ENCODE assay signal across 20 cellular contexts in the genomic region with DNA sequence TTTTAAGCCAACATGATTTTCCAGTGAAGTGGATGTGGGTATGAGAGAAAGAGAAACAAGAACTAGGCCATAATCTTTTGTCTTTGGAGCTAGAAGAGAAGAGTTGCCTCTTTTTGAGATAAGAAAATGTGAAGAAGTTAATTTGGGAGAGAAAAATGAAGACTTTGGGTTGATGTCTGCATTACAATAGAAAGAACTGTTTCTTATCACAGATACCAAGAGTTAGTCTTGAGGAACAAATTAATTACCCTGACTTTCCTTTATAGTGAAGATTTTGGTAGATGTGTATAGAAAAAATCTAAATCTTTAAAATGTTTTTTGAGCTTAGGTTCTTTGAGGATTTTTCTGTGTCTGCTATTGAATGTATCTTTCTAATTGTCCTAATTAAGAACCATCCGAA. TPM values are rescaled to one million over a fixed set of nuclear protein-coding genes. Genes with fewer than 3 reads are reported as not detected.
DNase-seq lines count a peak whose midpoint lies in the region; ATAC-seq and TF ChIP-seq lines count a peak whose summit lies in the region.
"Had no signal": no experiment of that assay in that cellular context is flagged by ENCODE, and none has a peak within 500 bp of the region (broad histone marks: within the 10 kb centered on the region; RNA-seq: fewer than 3 reads in every experiment).

No MANE protein-coding gene starts in this region.

- peaks cover 0 to 4% (median 2%) of the 10 kb centered on the region in 3 donors for H3K27me3 Mint-ChIP-seq in immature natural killer cell (ENCODE audit: low read depth in 3 of 3)
- H3K27me3 Mint-ChIP-seq: CD4-positive, alpha-beta memory T cell had no signal

- 76 to 90% (median 81%) methylated on average over 1 of the region's 1 CpG for WGBS in heart left ventricle, 4 donors

- peaks cover 0 to 59% (median 22%) of the 10 kb centered on the region in 12 donors for H3K4me1 ChIP-seq in heart left ventricle
- peaks cover 6% of the 10 kb centered on the region for H3K4me1 ChIP-seq in lower lobe of right lung
- H3K4me1 ChIP-seq in vagina: peaks cover 6% of the 10 kb centered on the region

- H3K27ac Mint-ChIP-seq in immature natural killer cell: peak overlapping the region in 5 of 6 donors; percentile 2 to 77 (median 26)
- H3K27ac Mint-ChIP-seq: CD14-positive monocyte, H9 had no signal

- TF ChIP-seq CTCF in heart left ventricle (IDR thresholded peaks at IDR 0.05) (no peak), lower lobe of right lung (IDR thresholded peaks at IDR 0.05) (no peak), vagina (IDR thresholded peaks at IDR 0.05) (no peak)

- ATAC-seq in heart left ventricle (no peak), Right ventricle myocardium superior (ENCODE audit: poor library complexity) (no peak), lower lobe of right lung (no peak), HG03571 (IDR thresholded peaks at IDR 0.05; ENCODE audit: unreplicated experiment) (no peak)

- DNase-seq in heart left ventricle (no peak), Right ventricle myocardium superior (no peak), immature natural killer cell (no peak), lower lobe of right lung (no peak), vagina (ENCODE audit: extremely low spot score in 2 of 2) (no peak), EL (no peak), NCI-H82 treated with DMSO at 0.1 percent for 48 hours (lab: John Stamatoyannopoulos, UW; ENCODE audit: unreplicated experiment) (no peak)
- DNase-seq: 8988T; CD4-positive, alpha-beta memory T cell; DMS153; DMS79; GF-D8; H9; IMR-90 had no signal

- H3K9me3 Mint-ChIP-seq in immature natural killer cell: no peaks in the 10 kb centered on the region
- H3K9me3 Mint-ChIP-seq: CD4-positive, alpha-beta memory T cell; H9 had no signal

- H3K4me3 Mint-ChIP-seq in immature natural killer cell: no peak overlapping the region
- H3K4me3 Mint-ChIP-seq: CD14-positive monocyte; CD4-positive, alpha-beta memory T cell; H9 had no signal

- intact Hi-C loops in heart left ventricle (cut with DNase I): loop anchor here in 3 of 10 donors (5.0 to 10.0 kb wide), 3 partner anchors 39 to 133 kb away; no protein-coding TSS in a partner anchor
- intact Hi-C loops in Right ventricle myocardium superior (cut with DNase I): no loop called here
- intact Hi-C loops in lower lobe of right lung (cut with DNase I): no loop called here
- intact Hi-C loops in vagina (cut with DNase I): no loop called here

- peaks cover 10 to 22% of the 10 kb centered on the region in 2 donors for H3K4me1 Mint-ChIP-seq in immature natural killer cell

- H3K27me3 ChIP-seq in heart left ventricle (no peaks in the 10 kb centered on the region), lower lobe of right lung (ENCODE audit: low read depth) (no peaks in the 10 kb centered on the region), vagina (no peaks in the 10 kb centered on the region)
- H3K27me3 ChIP-seq: BLaER1 had no signal

- peaks cover 0 to 71% (median 68%) of the 10 kb centered on the region in 9 donors for H3K36me3 ChIP-seq in heart left ventricle
- peaks cover 54% of the 10 kb centered on the region for H3K36me3 ChIP-seq in lower lobe of right lung
- no peaks in the 10 kb centered on the region for H3K36me3 ChIP-seq in vagina
- H3K36me3 ChIP-seq: BLaER1 had no signal

- no peaks in the 10 kb centered on the region for H3K9me3 ChIP-seq in heart left ventricle
- no peaks in the 10 kb centered on the region for H3K9me3 ChIP-seq in lower lobe of right lung
- no peaks in the 10 kb centered on the region for H3K9me3 ChIP-seq in vagina
- H3K9me3 ChIP-seq: BLaER1 had no signal

- TF ChIP-seq POLR2A in heart left ventricle (IDR thresholded peaks at IDR 0.05) (no peak), vagina (IDR thresholded peaks at IDR 0.05) (no peak)

- H3K27ac ChIP-seq in heart left ventricle (peak overlapping the region in 2 of 12 donors; percentile 22 to 33), lower lobe of right lung (no peak overlapping the region), vagina (peak overlapping the region; percentile 2)
- H3K27ac ChIP-seq: BLaER1, HL-60 had no signal

- peaks cover 4 to 16% (median 10%) of the 10 kb centered on the region in 3 donors for H3K36me3 Mint-ChIP-seq in immature natural killer cell
- H3K36me3 Mint-ChIP-seq: CD14-positive monocyte had no signal

- H3K4me3 ChIP-seq in heart left ventricle (peak overlapping the region in 8 of 12 donors; percentile 4 to 68 (median 61)), lower lobe of right lung (peak overlapping the region; percentile 49), vagina (no peak overlapping the region)
- H3K4me3 ChIP-seq: BLaER1 had no signal

RNA-seq across cellular contexts. Expression of a gene that starts 4.2 kb away (rescaled TPM):
- 1,000 to 10,000 TPM in 1 of 9 donors, 100 to 1,000 TPM in 8; 292 to 1,706 (median 520) TPM for total RNA-seq in heart left ventricle
- polyA plus RNA-seq in heart left ventricle: 100 to 1,000 TPM; 133 to 183 TPM
- total RNA-seq in Right ventricle myocardium superior: 478 TPM
- polyA plus RNA-seq in immature natural killer cell: 1 to 10 TPM in 2 of 3 donors, not detected in 1; 1.3 to 1.5 TPM
- 1,832 TPM for total RNA-seq in lower lobe of right lung
- total RNA-seq in vagina: 274 TPM
- total RNA-seq: Daoy, H1 had no signal

Comparison
In these comparisons a context has a peak if more than half of its experiments do, and no peak if none do; other contexts are left out.
1. H3K4me3 ChIP-seq: peak in heart left ventricle (8 of 12) and lower lobe of right lung (single experiment); none in vagina (0 of 2).